ENCODE assay signal across 1 cellular context in genomic region chr1:32221980-32222751, GRCh38.
A peak's percentile ranks its signal among the peaks of the same experiment; 100 is the strongest.
TF ChIP-seq lines count a peak whose summit lies in the region.

TSS of gene EIF3I (plus strand) at chr1:32222407. CDS start at chr1:32222442, 35 bp downstream.
TSS of gene TMEM234 (minus strand) at chr1:32222353. CDS start at chr1:32222322, 31 bp downstream.

TF ChIP-seq in GM12878, 131 proteins besides CTCF, POLR2A, EP300 and RAD21 (continued from another document):
- TF ChIP-seq BCL3 (IDR thresholded peaks at IDR 0.05; ENCODE audit: borderline replicate concordance, insufficient read depth, low read depth, low read length, poor library complexity, severe bottlenecking) (no peak), NFIC (IDR thresholded peaks at IDR 0.05; ENCODE audit: low read depth, low read length) (no peak), BACH1 (IDR thresholded peaks at IDR 0.05; ENCODE audit: borderline replicate concordance) (no peak), CHD1 (IDR thresholded peaks at IDR 0.05; ENCODE audit: low read depth, low read length) (no peak), CUX1 (IDR thresholded peaks at IDR 0.05; ENCODE audit: insufficient replicate concordance, low read depth, low read length) (no peak), TCF3 (IDR thresholded peaks at IDR 0.05; ENCODE audit: borderline replicate concordance, insufficient read depth, low read depth, low read length) (no peak), RFX5 (IDR thresholded peaks at IDR 0.05; ENCODE audit: low read depth, low read length) (no peak), GATAD2B (conservative IDR thresholded peaks at IDR 0.05; ENCODE audit: low read depth) (0 out of 2 replicates have a peak, but pooled peaks have one; percentile 26)
- TF ChIP-seq, protein P1, sequence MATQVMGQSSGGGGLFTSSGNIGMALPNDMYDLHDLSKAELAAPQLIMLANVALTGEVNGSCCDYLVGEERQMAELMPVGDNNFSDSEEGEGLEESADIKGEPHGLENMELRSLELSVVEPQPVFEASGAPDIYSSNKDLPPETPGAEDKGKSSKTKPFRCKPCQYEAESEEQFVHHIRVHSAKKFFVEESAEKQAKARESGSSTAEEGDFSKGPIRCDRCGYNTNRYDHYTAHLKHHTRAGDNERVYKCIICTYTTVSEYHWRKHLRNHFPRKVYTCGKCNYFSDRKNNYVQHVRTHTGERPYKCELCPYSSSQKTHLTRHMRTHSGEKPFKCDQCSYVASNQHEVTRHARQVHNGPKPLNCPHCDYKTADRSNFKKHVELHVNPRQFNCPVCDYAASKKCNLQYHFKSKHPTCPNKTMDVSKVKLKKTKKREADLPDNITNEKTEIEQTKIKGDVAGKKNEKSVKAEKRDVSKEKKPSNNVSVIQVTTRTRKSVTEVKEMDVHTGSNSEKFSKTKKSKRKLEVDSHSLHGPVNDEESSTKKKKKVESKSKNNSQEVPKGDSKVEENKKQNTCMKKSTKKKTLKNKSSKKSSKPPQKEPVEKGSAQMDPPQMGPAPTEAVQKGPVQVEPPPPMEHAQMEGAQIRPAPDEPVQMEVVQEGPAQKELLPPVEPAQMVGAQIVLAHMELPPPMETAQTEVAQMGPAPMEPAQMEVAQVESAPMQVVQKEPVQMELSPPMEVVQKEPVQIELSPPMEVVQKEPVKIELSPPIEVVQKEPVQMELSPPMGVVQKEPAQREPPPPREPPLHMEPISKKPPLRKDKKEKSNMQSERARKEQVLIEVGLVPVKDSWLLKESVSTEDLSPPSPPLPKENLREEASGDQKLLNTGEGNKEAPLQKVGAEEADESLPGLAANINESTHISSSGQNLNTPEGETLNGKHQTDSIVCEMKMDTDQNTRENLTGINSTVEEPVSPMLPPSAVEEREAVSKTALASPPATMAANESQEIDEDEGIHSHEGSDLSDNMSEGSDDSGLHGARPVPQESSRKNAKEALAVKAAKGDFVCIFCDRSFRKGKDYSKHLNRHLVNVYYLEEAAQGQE (IDR thresholded peaks at IDR 0.05; ENCODE audit: low read depth, low read length), result no peak
- TF ChIP-seq, protein P2, sequence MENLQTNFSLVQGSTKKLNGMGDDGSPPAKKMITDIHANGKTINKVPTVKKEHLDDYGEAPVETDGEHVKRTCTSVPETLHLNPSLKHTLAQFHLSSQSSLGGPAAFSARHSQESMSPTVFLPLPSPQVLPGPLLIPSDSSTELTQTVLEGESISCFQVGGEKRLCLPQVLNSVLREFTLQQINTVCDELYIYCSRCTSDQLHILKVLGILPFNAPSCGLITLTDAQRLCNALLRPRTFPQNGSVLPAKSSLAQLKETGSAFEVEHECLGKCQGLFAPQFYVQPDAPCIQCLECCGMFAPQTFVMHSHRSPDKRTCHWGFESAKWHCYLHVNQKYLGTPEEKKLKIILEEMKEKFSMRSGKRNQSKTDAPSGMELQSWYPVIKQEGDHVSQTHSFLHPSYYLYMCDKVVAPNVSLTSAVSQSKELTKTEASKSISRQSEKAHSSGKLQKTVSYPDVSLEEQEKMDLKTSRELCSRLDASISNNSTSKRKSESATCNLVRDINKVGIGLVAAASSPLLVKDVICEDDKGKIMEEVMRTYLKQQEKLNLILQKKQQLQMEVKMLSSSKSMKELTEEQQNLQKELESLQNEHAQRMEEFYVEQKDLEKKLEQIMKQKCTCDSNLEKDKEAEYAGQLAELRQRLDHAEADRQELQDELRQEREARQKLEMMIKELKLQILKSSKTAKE (IDR thresholded peaks at IDR 0.05; ENCODE audit: low read depth, poor library complexity, severe bottlenecking), result no peak
- TF ChIP-seq, protein P3, sequence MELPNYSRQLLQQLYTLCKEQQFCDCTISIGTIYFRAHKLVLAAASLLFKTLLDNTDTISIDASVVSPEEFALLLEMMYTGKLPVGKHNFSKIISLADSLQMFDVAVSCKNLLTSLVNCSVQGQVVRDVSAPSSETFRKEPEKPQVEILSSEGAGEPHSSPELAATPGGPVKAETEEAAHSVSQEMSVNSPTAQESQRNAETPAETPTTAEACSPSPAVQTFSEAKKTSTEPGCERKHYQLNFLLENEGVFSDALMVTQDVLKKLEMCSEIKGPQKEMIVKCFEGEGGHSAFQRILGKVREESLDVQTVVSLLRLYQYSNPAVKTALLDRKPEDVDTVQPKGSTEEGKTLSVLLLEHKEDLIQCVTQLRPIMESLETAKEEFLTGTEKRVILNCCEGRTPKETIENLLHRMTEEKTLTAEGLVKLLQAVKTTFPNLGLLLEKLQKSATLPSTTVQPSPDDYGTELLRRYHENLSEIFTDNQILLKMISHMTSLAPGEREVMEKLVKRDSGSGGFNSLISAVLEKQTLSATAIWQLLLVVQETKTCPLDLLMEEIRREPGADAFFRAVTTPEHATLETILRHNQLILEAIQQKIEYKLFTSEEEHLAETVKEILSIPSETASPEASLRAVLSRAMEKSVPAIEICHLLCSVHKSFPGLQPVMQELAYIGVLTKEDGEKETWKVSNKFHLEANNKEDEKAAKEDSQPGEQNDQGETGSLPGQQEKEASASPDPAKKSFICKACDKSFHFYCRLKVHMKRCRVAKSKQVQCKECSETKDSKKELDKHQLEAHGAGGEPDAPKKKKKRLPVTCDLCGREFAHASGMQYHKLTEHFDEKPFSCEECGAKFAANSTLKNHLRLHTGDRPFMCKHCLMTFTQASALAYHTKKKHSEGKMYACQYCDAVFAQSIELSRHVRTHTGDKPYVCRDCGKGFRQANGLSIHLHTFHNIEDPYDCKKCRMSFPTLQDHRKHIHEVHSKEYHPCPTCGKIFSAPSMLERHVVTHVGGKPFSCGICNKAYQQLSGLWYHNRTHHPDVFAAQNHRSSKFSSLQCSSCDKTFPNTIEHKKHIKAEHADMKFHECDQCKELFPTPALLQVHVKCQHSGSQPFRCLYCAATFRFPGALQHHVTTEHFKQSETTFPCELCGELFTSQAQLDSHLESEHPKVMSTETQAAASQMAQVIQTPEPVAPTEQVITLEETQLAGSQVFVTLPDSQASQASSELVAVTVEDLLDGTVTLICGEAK (IDR thresholded peaks at IDR 0.05; ENCODE audit: borderline replicate concordance), result peak; percentile 95
